1 cellular context compared by ENCODE assay signal in the genomic region with DNA sequence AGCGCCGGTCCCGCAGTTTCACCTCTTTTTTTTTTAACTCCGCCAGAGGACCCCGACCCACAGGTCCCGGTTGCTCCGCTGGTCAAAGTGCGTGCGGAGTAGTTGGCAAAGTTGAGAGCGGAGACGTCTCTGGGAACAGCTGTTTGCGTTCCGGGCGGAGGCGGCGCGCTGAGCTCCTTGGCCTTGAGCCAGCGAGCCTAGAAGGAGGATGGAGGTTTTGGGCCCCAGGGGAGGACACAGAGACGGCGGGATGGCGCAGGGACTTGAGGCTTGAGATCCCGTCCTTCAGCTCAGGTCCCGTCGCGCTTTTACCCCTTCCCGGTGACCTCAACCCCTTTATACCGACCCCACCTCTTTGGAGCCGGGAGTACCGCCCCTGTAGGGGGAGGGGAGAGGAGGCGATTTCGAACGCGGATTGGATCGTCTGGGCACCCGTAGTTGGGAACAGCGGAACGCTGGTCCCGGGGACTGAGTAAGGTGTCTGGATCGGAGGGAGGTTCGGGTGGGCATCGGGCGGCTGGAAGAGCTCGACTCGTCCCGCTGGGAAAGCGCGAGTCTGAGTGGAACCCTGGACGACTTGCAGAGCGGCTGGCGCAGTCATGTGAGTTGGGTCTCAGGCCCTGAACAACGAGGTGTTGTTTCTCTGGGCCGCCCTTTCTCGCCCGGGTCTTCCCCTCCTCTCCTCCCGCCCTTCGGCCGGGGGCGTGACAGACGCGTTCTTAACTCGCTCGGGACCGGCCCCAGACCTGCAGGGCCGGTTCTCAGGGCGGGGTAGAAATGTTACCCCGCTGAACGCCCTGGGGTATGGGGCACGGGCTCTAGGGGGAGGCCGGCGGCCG.
A peak's percentile ranks its signal among the peaks of the same experiment; 100 is the strongest.
TF ChIP-seq lines count a peak whose summit lies in the region.

A gene with protein sequence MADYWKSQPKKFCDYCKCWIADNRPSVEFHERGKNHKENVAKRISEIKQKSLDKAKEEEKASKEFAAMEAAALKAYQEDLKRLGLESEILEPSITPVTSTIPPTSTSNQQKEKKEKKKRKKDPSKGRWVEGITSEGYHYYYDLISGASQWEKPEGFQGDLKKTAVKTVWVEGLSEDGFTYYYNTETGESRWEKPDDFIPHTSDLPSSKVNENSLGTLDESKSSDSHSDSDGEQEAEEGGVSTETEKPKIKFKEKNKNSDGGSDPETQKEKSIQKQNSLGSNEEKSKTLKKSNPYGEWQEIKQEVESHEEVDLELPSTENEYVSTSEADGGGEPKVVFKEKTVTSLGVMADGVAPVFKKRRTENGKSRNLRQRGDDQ (plus strand): TSS at position 435 of the 839 bp plus-strand sequence. CDS start 165 bp downstream, at position 600.

TF ChIP-seq in HepG2, 621 proteins besides CTCF, POLR2A, EP300 and RAD21 (continued from another document and continues in another):
- TF ChIP-seq, protein P1, sequence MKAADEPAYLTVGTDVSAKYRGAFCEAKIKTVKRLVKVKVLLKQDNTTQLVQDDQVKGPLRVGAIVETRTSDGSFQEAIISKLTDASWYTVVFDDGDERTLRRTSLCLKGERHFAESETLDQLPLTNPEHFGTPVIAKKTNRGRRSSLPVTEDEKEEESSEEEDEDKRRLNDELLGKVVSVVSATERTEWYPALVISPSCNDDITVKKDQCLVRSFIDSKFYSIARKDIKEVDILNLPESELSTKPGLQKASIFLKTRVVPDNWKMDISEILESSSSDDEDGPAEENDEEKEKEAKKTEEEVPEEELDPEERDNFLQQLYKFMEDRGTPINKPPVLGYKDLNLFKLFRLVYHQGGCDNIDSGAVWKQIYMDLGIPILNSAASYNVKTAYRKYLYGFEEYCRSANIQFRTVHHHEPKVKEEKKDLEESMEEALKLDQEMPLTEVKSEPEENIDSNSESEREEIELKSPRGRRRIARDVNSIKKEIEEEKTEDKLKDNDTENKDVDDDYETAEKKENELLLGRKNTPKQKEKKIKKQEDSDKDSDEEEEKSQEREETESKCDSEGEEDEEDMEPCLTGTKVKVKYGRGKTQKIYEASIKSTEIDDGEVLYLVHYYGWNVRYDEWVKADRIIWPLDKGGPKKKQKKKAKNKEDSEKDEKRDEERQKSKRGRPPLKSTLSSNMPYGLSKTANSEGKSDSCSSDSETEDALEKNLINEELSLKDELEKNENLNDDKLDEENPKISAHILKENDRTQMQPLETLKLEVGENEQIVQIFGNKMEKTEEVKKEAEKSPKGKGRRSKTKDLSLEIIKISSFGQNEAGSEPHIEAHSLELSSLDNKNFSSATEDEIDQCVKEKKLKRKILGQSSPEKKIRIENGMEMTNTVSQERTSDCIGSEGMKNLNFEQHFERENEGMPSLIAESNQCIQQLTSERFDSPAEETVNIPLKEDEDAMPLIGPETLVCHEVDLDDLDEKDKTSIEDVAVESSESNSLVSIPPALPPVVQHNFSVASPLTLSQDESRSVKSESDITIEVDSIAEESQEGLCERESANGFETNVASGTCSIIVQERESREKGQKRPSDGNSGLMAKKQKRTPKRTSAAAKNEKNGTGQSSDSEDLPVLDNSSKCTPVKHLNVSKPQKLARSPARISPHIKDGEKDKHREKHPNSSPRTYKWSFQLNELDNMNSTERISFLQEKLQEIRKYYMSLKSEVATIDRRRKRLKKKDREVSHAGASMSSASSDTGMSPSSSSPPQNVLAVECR (CRISPR knock-in tag; IDR thresholded peaks at IDR 0.05; ENCODE audit: borderline replicate concordance), result peak; percentile 91
- TF ChIP-seq, protein P2, sequence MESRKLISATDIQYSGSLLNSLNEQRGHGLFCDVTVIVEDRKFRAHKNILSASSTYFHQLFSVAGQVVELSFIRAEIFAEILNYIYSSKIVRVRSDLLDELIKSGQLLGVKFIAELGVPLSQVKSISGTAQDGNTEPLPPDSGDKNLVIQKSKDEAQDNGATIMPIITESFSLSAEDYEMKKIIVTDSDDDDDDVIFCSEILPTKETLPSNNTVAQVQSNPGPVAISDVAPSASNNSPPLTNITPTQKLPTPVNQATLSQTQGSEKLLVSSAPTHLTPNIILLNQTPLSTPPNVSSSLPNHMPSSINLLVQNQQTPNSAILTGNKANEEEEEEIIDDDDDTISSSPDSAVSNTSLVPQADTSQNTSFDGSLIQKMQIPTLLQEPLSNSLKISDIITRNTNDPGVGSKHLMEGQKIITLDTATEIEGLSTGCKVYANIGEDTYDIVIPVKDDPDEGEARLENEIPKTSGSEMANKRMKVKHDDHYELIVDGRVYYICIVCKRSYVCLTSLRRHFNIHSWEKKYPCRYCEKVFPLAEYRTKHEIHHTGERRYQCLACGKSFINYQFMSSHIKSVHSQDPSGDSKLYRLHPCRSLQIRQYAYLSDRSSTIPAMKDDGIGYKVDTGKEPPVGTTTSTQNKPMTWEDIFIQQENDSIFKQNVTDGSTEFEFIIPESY (CRISPR knock-in tag; IDR thresholded peaks at IDR 0.05), result peak; percentile 27
- TF ChIP-seq GABPA (IDR thresholded peaks at IDR 0.05; ENCODE audit: low read depth, low read length), result no peak
- peak; percentile 21; the same call in 1 of the 2 replicates for TF ChIP-seq GABPA (CRISPR knock-in tag; IDR thresholded peaks at IDR 0.05; ENCODE audit: low read depth)
- TF ChIP-seq ZMAT3 (CRISPR knock-in tag; conservative IDR thresholded peaks at IDR 0.05), result 0 out of 2 replicates have a peak, but pooled peaks have one; percentile 42
- no peak for TF ChIP-seq HNRNPK (IDR thresholded peaks at IDR 0.05; ENCODE audit: low read depth, low read length, poor library complexity, severe bottlenecking)
- TF ChIP-seq, protein P3, sequence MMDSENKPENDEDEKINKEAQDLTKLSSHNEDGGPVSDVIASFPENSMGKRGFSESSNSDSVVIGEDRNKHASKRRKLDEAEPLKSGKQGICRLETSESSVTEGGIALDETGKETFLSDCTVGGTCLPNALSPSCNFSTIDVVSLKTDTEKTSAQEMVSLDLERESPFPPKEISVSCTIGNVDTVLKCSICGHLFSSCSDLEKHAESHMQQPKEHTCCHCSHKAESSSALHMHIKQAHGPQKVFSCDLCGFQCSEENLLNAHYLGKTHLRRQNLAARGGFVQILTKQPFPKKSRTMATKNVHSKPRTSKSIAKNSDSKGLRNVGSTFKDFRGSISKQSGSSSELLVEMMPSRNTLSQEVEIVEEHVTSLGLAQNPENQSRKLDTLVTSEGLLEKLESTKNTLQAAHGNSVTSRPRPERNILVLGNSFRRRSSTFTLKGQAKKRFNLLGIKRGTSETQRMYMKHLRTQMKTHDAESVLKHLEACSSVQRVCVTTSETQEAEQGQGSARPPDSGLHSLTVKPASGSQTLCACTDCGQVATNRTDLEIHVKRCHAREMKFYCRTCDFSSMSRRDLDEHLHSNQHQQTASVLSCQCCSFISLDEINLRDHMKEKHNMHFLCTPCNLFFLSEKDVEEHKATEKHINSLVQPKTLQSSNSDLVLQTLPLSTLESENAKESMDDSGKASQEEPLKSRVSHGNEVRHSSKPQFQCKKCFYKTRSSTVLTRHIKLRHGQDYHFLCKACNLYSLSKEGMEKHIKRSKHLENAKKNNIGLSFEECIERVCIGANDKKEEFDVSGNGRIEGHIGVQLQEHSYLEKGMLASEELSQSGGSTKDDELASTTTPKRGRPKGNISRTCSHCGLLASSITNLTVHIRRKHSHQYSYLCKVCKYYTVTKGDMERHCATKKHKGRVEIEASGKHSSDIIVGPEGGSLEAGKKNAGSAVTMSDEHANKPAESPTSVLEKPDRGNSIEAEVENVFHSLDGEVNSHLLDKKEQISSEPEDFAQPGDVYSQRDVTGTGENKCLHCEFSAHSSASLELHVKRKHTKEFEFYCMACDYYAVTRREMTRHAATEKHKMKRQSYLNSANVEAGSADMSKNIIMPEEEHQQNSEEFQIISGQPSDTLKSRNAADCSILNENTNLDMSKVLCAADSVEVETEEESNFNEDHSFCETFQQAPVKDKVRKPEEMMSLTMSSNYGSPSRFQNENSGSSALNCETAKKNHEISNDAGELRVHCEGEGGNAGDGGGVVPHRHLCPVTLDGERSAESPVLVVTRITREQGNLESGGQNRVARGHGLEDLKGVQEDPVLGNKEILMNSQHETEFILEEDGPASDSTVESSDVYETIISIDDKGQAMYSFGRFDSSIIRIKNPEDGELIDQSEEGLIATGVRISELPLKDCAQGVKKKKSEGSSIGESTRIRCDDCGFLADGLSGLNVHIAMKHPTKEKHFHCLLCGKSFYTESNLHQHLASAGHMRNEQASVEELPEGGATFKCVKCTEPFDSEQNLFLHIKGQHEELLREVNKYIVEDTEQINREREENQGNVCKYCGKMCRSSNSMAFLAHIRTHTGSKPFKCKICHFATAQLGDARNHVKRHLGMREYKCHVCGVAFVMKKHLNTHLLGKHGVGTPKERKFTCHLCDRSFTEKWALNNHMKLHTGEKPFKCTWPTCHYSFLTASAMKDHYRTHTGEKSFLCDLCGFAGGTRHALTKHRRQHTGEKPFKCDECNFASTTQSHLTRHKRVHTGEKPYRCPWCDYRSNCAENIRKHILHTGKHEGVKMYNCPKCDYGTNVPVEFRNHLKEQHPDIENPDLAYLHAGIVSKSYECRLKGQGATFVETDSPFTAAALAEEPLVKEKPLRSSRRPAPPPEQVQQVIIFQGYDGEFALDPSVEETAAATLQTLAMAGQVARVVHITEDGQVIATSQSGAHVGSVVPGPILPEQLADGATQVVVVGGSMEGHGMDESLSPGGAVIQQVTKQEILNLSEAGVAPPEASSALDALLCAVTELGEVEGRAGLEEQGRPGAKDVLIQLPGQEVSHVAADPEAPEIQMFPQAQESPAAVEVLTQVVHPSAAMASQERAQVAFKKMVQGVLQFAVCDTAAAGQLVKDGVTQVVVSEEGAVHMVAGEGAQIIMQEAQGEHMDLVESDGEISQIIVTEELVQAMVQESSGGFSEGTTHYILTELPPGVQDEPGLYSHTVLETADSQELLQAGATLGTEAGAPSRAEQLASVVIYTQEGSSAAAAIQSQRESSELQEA (CRISPR knock-in tag; IDR thresholded peaks at IDR 0.05; ENCODE audit: not compliant biosample characterization), result no peak
- TF ChIP-seq, protein P4, sequence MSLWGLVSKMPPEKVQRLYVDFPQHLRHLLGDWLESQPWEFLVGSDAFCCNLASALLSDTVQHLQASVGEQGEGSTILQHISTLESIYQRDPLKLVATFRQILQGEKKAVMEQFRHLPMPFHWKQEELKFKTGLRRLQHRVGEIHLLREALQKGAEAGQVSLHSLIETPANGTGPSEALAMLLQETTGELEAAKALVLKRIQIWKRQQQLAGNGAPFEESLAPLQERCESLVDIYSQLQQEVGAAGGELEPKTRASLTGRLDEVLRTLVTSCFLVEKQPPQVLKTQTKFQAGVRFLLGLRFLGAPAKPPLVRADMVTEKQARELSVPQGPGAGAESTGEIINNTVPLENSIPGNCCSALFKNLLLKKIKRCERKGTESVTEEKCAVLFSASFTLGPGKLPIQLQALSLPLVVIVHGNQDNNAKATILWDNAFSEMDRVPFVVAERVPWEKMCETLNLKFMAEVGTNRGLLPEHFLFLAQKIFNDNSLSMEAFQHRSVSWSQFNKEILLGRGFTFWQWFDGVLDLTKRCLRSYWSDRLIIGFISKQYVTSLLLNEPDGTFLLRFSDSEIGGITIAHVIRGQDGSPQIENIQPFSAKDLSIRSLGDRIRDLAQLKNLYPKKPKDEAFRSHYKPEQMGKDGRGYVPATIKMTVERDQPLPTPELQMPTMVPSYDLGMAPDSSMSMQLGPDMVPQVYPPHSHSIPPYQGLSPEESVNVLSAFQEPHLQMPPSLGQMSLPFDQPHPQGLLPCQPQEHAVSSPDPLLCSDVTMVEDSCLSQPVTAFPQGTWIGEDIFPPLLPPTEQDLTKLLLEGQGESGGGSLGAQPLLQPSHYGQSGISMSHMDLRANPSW (CRISPR knock-in tag; IDR thresholded peaks at IDR 0.05; ENCODE audit: borderline replicate concordance), result no peak
- TF ChIP-seq, protein P5, sequence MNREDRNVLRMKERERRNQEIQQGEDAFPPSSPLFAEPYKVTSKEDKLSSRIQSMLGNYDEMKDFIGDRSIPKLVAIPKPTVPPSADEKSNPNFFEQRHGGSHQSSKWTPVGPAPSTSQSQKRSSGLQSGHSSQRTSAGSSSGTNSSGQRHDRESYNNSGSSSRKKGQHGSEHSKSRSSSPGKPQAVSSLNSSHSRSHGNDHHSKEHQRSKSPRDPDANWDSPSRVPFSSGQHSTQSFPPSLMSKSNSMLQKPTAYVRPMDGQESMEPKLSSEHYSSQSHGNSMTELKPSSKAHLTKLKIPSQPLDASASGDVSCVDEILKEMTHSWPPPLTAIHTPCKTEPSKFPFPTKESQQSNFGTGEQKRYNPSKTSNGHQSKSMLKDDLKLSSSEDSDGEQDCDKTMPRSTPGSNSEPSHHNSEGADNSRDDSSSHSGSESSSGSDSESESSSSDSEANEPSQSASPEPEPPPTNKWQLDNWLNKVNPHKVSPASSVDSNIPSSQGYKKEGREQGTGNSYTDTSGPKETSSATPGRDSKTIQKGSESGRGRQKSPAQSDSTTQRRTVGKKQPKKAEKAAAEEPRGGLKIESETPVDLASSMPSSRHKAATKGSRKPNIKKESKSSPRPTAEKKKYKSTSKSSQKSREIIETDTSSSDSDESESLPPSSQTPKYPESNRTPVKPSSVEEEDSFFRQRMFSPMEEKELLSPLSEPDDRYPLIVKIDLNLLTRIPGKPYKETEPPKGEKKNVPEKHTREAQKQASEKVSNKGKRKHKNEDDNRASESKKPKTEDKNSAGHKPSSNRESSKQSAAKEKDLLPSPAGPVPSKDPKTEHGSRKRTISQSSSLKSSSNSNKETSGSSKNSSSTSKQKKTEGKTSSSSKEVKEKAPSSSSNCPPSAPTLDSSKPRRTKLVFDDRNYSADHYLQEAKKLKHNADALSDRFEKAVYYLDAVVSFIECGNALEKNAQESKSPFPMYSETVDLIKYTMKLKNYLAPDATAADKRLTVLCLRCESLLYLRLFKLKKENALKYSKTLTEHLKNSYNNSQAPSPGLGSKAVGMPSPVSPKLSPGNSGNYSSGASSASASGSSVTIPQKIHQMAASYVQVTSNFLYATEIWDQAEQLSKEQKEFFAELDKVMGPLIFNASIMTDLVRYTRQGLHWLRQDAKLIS (CRISPR knock-in tag; IDR thresholded peaks at IDR 0.05), result no peak
- no peak for TF ChIP-seq ZNF317 (CRISPR knock-in tag; IDR thresholded peaks at IDR 0.05)
- peak; percentile 6; the same call in 1 of the 2 replicates for TF ChIP-seq FIP1L1 (IDR thresholded peaks at IDR 0.05; ENCODE audit: borderline replicate concordance, insufficient read depth, low read depth, low read length)
- no peak for TF ChIP-seq NFATC3 (CRISPR knock-in tag; IDR thresholded peaks at IDR 0.05)
- TF ChIP-seq NCOA1 (CRISPR knock-in tag; IDR thresholded peaks at IDR 0.05), result peak; percentile 63; the same call in 1 of the 2 replicates
- TF ChIP-seq, protein P6, sequence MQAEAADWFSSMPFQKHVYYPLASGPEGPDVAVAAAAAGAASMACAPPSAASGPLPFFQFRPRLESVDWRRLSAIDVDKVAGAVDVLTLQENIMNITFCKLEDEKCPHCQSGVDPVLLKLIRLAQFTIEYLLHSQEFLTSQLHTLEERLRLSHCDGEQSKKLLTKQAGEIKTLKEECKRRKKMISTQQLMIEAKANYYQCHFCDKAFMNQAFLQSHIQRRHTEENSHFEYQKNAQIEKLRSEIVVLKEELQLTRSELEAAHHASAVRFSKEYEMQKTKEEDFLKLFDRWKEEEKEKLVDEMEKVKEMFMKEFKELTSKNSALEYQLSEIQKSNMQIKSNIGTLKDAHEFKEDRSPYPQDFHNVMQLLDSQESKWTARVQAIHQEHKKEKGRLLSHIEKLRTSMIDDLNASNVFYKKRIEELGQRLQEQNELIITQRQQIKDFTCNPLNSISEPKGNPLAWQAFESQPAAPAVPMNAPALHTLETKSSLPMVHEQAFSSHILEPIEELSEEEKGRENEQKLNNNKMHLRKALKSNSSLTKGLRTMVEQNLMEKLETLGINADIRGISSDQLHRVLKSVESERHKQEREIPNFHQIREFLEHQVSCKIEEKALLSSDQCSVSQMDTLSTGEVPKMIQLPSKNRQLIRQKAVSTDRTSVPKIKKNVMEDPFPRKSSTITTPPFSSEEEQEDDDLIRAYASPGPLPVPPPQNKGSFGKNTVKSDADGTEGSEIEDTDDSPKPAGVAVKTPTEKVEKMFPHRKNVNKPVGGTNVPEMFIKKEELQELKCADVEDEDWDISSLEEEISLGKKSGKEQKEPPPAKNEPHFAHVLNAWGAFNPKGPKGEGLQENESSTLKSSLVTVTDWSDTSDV (CRISPR knock-in tag; IDR thresholded peaks at IDR 0.05), result no peak
